In genomic region chr4:87012265-87012953, GRCh38 we compare ENCODE assay signal across 7 cellular contexts.
DNase-seq lines count a peak whose midpoint lies in the region; ATAC-seq and TF ChIP-seq lines count a peak whose summit lies in the region.

No MANE protein-coding gene starts in this region.

- H3K27ac Mint-ChIP-seq in stimulated activated naive B cell treated with anti-CD40 and anti-IgM and Interleukin-4, amounts not matched to agents 10 μg/mL and 1 μg/mL and 100 μg/mL, for 72 hours, result no peak overlapping the region

- H3K9me3 ChIP-seq in colonic mucosa, result no peaks in the 10 kb centered on the region

- H3K9ac ChIP-seq in colonic mucosa (ENCODE audit: low read depth in 2 of 2, low read length in 2 of 2), result peak overlapping the region in 1 of 2 donors; percentile 63

- ATAC-seq in GM19438 (IDR thresholded peaks at IDR 0.05; ENCODE audit: low read depth, unreplicated experiment) (peak; percentile 76), HG03095 (IDR thresholded peaks at IDR 0.05; ENCODE audit: unreplicated experiment) (peak; percentile 55), HG03280 (IDR thresholded peaks at IDR 0.05; ENCODE audit: unreplicated experiment) (no peak)
- peak; percentile 50 to 71 for ATAC-seq in stimulated activated naive B cell treated with anti-CD40 and anti-IgM and Interleukin-4, amounts not matched to agents 10 μg/mL and 1 μg/mL and 100 μg/mL, for 72 hours (replicated peaks)

- H3K4me1 Mint-ChIP-seq in stimulated activated naive B cell treated with anti-CD40 and anti-IgM and Interleukin-4, amounts not matched to agents 10 μg/mL and 1 μg/mL and 100 μg/mL, for 72 hours, result peaks cover 32 to 83% of the 10 kb centered on the region in 2 donors

- H3K4me3 ChIP-seq in colonic mucosa, result no peak overlapping the region

- intact Hi-C loops in colonic mucosa (cut with DNase I), result no loop called here

- no peaks in the 10 kb centered on the region for H3K4me1 ChIP-seq in colonic mucosa

- peak overlapping the region; percentile 70 for H3K27ac ChIP-seq in colonic mucosa

- no peaks in the 10 kb centered on the region for H3K36me3 Mint-ChIP-seq in stimulated activated naive B cell treated with anti-CD40 and anti-IgM and Interleukin-4, amounts not matched to agents 10 μg/mL and 1 μg/mL and 100 μg/mL, for 72 hours

- H3K36me3 ChIP-seq in colonic mucosa, result no peaks in the 10 kb centered on the region

- H3K27me3 ChIP-seq in colonic mucosa, result no peaks in the 10 kb centered on the region

- no peaks in the 10 kb centered on the region for H3K9me3 Mint-ChIP-seq in stimulated activated naive B cell treated with anti-CD40 and anti-IgM and Interleukin-4, amounts not matched to agents 10 μg/mL and 1 μg/mL and 100 μg/mL, for 72 hours

- DNase-seq in colonic mucosa (peak; percentile 61), HuH-7 (ENCODE audit: low spot score) (no peak), globus pallidus (ENCODE audit: low spot score) (no peak)
- DNase-seq in stimulated activated naive B cell treated with anti-CD40 and anti-IgM and Interleukin-4, amounts not matched to agents 10 μg/mL and 1 μg/mL and 100 μg/mL, for 72 hours, result no peak

- H3K4me3 Mint-ChIP-seq in stimulated activated naive B cell treated with anti-CD40 and anti-IgM and Interleukin-4, amounts not matched to agents 10 μg/mL and 1 μg/mL and 100 μg/mL, for 72 hours, result peak overlapping the region; percentile 13 to 54

- H3K27me3 Mint-ChIP-seq in stimulated activated naive B cell treated with anti-CD40 and anti-IgM and Interleukin-4, amounts not matched to agents 10 μg/mL and 1 μg/mL and 100 μg/mL, for 72 hours, result no peaks in the 10 kb centered on the region

- TF ChIP-seq CTCF in colonic mucosa (IDR thresholded peaks at IDR 0.05), result no peak
